Comparison of ENCODE assay signal across 1 cellular context in the genomic region with DNA sequence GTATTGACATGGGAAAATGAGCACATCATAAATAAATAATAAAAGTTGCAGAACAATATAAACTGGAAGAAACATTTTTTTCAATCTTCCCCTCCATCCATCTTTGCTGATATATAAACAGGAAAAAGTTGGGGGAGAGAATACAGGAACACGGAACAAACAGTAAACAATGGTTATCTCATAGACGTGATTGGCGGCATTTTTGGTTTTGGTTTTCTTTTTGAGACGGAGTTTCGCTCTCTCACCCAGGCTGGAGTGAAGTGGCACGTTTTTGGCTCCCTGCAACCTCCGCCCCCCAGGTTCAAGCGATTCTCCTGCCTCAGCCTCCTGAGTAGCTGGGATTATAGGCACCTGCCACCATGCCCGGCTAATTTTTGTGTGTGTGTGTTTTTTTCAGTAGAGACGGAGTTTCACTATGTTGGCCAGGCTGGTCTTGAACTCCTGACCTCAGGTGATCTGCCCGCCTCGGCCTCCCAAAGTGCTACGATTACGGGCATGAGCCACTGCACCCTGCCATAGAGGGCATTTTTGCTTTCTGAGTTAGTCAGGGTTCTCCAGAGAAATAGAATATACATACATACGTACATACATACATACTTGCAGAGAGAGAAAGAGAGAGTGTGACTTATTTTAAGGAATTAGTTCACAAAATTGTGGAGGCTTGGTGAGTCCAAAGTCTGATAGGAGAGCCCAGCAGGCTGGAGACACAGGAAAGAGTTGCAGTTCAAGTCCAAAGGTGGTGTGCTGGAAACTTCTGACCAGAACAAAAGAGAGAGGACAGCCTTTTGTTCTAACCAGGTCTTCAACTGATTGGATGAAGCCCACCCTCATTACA.
TF ChIP-seq lines count a peak whose summit lies in the region.

No MANE protein-coding gene starts in this region.

TF ChIP-seq in HepG2, 621 proteins besides CTCF, POLR2A, EP300 and RAD21 (continues in another document):
- TF ChIP-seq HMGA1 (CRISPR knock-in tag; conservative IDR thresholded peaks at IDR 0.05) (no peak), NFYB (CRISPR knock-in tag; IDR thresholded peaks at IDR 0.05) (no peak), ZMYM2 (CRISPR knock-in tag; IDR thresholded peaks at IDR 0.05) (peak; percentile 61; the same call in 1 of the 2 replicates), AKAP8 (CRISPR knock-in tag; IDR thresholded peaks at IDR 0.05) (no peak), ARID5B (CRISPR knock-in tag; IDR thresholded peaks at IDR 0.05) (peak; percentile 35; the same call in 1 of the 2 replicates), POGK (CRISPR knock-in tag; conservative IDR thresholded peaks at IDR 0.05) (no peak), CHD4 (IDR thresholded peaks at IDR 0.05; ENCODE audit: borderline replicate concordance, low read length) (peak; percentile 58; the same call in 1 of the 2 replicates), XRCC5 (optimal IDR thresholded peaks at IDR 0.05; ENCODE audit: low read length) (no peak), CCAR2 (optimal IDR thresholded peaks at IDR 0.05; ENCODE audit: low read depth, low read length) (no peak), ARID2 (CRISPR knock-in tag; IDR thresholded peaks at IDR 0.05; ENCODE audit: borderline replicate concordance) (no peak), KDM6A (CRISPR knock-in tag; IDR thresholded peaks at IDR 0.05; ENCODE audit: low read depth) (peak; percentile 51; the same call in 1 of the 2 replicates), RFX1 (IDR thresholded peaks at IDR 0.05) (no peak), NFE2L1 (CRISPR knock-in tag; IDR thresholded peaks at IDR 0.05; ENCODE audit: borderline replicate concordance) (no peak), ZNF335 (CRISPR knock-in tag; IDR thresholded peaks at IDR 0.05) (no peak), BCL6 (CRISPR knock-in tag; IDR thresholded peaks at IDR 0.05) (no peak; the same call in 1 of the 2 replicates), TAF1 (CRISPR knock-in tag; IDR thresholded peaks at IDR 0.05) (no peak), KDM3A (CRISPR knock-in tag; IDR thresholded peaks at IDR 0.05; ENCODE audit: low read depth) (no peak), THAP9 (CRISPR knock-in tag; IDR thresholded peaks at IDR 0.05; ENCODE audit: borderline replicate concordance) (no peak), E2F5 (CRISPR knock-in tag; conservative IDR thresholded peaks at IDR 0.05) (no peak), ZNF710 (CRISPR knock-in tag; IDR thresholded peaks at IDR 0.05; ENCODE audit: borderline replicate concordance) (0 out of 2 replicates have a peak, but pooled peaks have one; percentile 44), ZMYM3 (CRISPR knock-in tag; IDR thresholded peaks at IDR 0.05) (peak; percentile 80), MTA1 (CRISPR knock-in tag; IDR thresholded peaks at IDR 0.05; ENCODE audit: borderline replicate concordance) (no peak), MED1 (CRISPR knock-in tag; IDR thresholded peaks at IDR 0.05) (no peak), TCF7L2 (IDR thresholded peaks at IDR 0.05; ENCODE audit: low read depth, low read length) (no peak), GRHL1 (CRISPR knock-in tag; conservative IDR thresholded peaks at IDR 0.05) (no peak), SMYD3 (CRISPR knock-in tag; IDR thresholded peaks at IDR 0.05) (no peak), SOX6 (IDR thresholded peaks at IDR 0.05) (no peak), SOX6 (CRISPR knock-in tag; IDR thresholded peaks at IDR 0.05) (peak; percentile 91), TP53 (CRISPR knock-in tag; conservative IDR thresholded peaks at IDR 0.05) (no peak), MXD3 (CRISPR knock-in tag; IDR thresholded peaks at IDR 0.05) (no peak), ZMYM4 (CRISPR knock-in tag; IDR thresholded peaks at IDR 0.05) (0 out of 2 replicates have a peak, but pooled peaks have one; percentile 13), POLR2AphosphoS5 (IDR thresholded peaks at IDR 0.05; ENCODE audit: low read depth, low read length) (no peak)
- TF ChIP-seq, protein P1, sequence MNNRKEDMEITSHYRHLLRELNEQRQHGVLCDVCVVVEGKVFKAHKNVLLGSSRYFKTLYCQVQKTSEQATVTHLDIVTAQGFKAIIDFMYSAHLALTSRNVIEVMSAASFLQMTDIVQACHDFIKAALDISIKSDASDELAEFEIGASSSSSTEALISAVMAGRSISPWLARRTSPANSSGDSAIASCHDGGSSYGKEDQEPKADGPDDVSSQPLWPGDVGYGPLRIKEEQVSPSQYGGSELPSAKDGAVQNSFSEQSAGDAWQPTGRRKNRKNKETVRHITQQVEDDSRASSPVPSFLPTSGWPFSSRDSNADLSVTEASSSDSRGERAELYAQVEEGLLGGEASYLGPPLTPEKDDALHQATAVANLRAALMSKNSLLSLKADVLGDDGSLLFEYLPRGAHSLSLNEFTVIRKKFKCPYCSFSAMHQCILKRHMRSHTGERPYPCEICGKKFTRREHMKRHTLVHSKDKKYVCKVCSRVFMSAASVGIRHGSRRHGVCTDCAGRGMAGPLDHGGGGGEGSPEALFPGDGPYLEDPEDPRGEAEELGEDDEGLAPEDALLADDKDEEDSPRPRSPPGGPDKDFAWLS (CRISPR knock-in tag; IDR thresholded peaks at IDR 0.05; ENCODE audit: borderline replicate concordance) = no peak
- TF ChIP-seq, protein P2, sequence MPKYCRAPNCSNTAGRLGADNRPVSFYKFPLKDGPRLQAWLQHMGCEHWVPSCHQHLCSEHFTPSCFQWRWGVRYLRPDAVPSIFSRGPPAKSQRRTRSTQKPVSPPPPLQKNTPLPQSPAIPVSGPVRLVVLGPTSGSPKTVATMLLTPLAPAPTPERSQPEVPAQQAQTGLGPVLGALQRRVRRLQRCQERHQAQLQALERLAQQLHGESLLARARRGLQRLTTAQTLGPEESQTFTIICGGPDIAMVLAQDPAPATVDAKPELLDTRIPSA (CRISPR knock-in tag; IDR thresholded peaks at IDR 0.05; ENCODE audit: borderline replicate concordance) = no peak
- TF ChIP-seq, protein P3, sequence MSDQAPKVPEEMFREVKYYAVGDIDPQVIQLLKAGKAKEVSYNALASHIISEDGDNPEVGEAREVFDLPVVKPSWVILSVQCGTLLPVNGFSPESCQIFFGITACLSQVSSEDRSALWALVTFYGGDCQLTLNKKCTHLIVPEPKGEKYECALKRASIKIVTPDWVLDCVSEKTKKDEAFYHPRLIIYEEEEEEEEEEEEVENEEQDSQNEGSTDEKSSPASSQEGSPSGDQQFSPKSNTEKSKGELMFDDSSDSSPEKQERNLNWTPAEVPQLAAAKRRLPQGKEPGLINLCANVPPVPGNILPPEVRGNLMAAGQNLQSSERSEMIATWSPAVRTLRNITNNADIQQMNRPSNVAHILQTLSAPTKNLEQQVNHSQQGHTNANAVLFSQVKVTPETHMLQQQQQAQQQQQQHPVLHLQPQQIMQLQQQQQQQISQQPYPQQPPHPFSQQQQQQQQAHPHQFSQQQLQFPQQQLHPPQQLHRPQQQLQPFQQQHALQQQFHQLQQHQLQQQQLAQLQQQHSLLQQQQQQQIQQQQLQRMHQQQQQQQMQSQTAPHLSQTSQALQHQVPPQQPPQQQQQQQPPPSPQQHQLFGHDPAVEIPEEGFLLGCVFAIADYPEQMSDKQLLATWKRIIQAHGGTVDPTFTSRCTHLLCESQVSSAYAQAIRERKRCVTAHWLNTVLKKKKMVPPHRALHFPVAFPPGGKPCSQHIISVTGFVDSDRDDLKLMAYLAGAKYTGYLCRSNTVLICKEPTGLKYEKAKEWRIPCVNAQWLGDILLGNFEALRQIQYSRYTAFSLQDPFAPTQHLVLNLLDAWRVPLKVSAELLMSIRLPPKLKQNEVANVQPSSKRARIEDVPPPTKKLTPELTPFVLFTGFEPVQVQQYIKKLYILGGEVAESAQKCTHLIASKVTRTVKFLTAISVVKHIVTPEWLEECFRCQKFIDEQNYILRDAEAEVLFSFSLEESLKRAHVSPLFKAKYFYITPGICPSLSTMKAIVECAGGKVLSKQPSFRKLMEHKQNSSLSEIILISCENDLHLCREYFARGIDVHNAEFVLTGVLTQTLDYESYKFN (CRISPR knock-in tag; conservative IDR thresholded peaks at IDR 0.05) = peak; percentile 69
